11 cellular contexts compared by ENCODE assay signal in the genomic region with DNA sequence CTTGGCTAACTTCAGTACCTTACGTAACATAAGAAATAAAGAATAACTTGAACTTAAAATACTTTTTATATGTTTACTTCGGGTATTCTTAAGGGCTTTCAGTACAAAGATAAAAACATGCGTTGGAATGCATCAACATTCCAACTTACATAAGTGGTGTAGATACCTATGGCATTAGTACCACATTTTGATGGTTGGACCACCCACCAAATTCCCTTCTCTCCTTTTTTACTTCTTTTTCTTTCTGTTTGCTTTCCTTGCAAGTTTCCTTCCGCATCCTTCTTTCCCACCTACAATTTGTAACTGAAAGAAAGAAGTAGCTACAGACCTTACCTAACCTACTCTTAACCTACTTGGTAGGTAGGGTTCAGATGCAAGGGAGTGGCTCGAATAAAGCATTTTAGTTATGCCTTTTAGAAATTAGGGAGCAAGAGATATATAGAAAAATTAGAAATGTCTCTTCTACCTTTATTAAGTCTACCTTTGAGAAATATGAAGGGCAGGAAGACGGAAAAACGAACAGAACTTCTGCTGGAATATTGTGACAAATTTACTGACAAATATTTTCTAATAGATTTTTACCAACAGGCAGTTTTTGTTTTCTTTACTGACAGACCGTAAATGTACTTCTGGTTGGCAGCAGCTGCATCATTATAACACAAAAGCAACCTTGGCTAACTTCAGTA. TPM values are rescaled to one million over a fixed set of nuclear protein-coding genes. Genes with fewer than 3 reads are reported as not detected.
A peak's percentile ranks its signal among the peaks of the same experiment; 100 is the strongest.
DNase-seq lines count a peak whose midpoint lies in the region; ATAC-seq and TF ChIP-seq lines count a peak whose summit lies in the region.
"Had no signal": no experiment of that assay in that cellular context is flagged by ENCODE, and none has a peak within 500 bp of the region (broad histone marks: within the 10 kb centered on the region; RNA-seq: fewer than 3 reads in every experiment).

No MANE protein-coding gene starts in this region.

- POLR2A ChIA-PET in SK-N-SH (lab: Yijun Ruan, JAX): no interaction called here

- H3K27ac ChIP-seq in SK-N-SH (ENCODE audit: low read depth in 2 of 2, low read length in 1 of 2) (peak overlapping the region; percentile 97 to 98; a peak in 3 of 4 replicates), right lobe of liver (peak overlapping the region; percentile 91 to 95 (median 94)), thoracic aorta (peak overlapping the region; percentile 92 to 99)

- H3K36me3 Mint-ChIP-seq in brain: no peaks in the 10 kb centered on the region

- 73% methylated on average over 8 of the region's 8 CpGs for WGBS in SK-N-SH (ENCODE audit: low lambda C conversion rate)
- WGBS in right lobe of liver (ENCODE audit: insufficient coverage, low coverage, low lambda C conversion rate, missing lambda C conversion rate): 51% methylated on average over 8 of the region's 8 CpGs

- peaks cover 45% of the 10 kb centered on the region for H3K79me2 ChIP-seq in SK-N-SH (ENCODE audit: insufficient read depth)

- peak overlapping the region; percentile 93; the same call in 1 of the 2 replicates for H3K9ac ChIP-seq in SK-N-SH

- H3F3A ChIP-seq in SK-N-SH (replicated peaks; ENCODE audit: insufficient read depth): peaks cover 10% of the 10 kb centered on the region

- intact Hi-C loops in right lobe of liver (cut with DNase I): loop anchor here in 1 of 2 donors (10.0 kb wide), 1 partner anchor 170 kb away; no protein-coding TSS in a partner anchor

- H4K20me1 ChIP-seq in SK-N-SH (ENCODE audit: insufficient read depth): peaks cover 20% of the 10 kb centered on the region

- TF ChIP-seq RAD21 in SK-N-SH (IDR thresholded peaks at IDR 0.05; ENCODE audit: low read length): no peak

- peak overlapping the region; percentile 90 to 99 (median 94) for H3K4me3 Mint-ChIP-seq in brain

- TF ChIP-seq EP300 in SK-N-SH (IDR thresholded peaks at IDR 0.05; ENCODE audit: borderline replicate concordance in 1 of 2, low read depth in 1 of 2, low read length in 1 of 2): no peak

- H3K36me3 ChIP-seq in SK-N-SH (replicated peaks in 1 of 2; ENCODE audit: control insufficient read depth in 1 of 2, insufficient read depth in 2 of 2, low read length in 1 of 2): no peaks in the 10 kb centered on the region
- H3K36me3 ChIP-seq in right lobe of liver: no peaks in the 10 kb centered on the region
- no peaks in the 10 kb centered on the region for H3K36me3 ChIP-seq in thoracic aorta

- peaks cover 13% of the 10 kb centered on the region for H3K27me3 Mint-ChIP-seq in brain

- peak overlapping the region in 4 of 5 experiments; percentile 27 to 99 (median 65) for H3K27ac Mint-ChIP-seq in brain

- H3K9me3 ChIP-seq in SK-N-SH (no peaks in the 10 kb centered on the region), right lobe of liver (no peaks in the 10 kb centered on the region), thoracic aorta (no peaks in the 10 kb centered on the region)

- DNase-seq in SK-N-SH (no peak), right lobe of liver (no peak), thoracic aorta (ENCODE audit: low spot score) (no peak), NCI-H69 (lab: John Stamatoyannopoulos, UW) (no peak), NCI-H2107 treated with DMSO at 0.1 percent for 48 hours (lab: John Stamatoyannopoulos, UW; ENCODE audit: unreplicated experiment) (no peak)
- DNase-seq: activated CD8-positive, alpha-beta memory T cell treated with anti-CD3 and anti-CD28 coated beads for 24 hours; NK-92 treated with Interleukin-12 subunit alpha and Interleukin-12 subunit beta, amount 100 ng/mL, for 24 hours; stimulated activated CD4-positive, alpha-beta T cell treated with anti-CD3 and anti-CD28 coated beads, Interleukin-2, amount 100 ng/mL, for 48 hours had no signal

- ATAC-seq in SK-N-SH treated with all-trans-retinoic acid at 6 μM for 48 hours (no peak), right lobe of liver (no peak), thoracic aorta (ENCODE audit: insufficient number of reproducible peaks, low FRiP score, low read depth) (no peak), HG02798 (IDR thresholded peaks at IDR 0.05; ENCODE audit: poor library complexity, unreplicated experiment) (no peak)

- H3K4me3 ChIP-seq in SK-N-SH (ENCODE audit: low read depth in 2 of 2, low read length in 1 of 2) (peak overlapping the region; percentile 85 to 96), right lobe of liver (no peak overlapping the region), thoracic aorta (peak overlapping the region; percentile 81)

- CTCF ChIA-PET in SK-N-SH (lab: Yijun Ruan, JAX): interaction anchor here (0.9 to 14.1 kb wide), 5 partner anchors 9 to 178 kb away, joined by 3 to 169 read pairs (median 3); a partner anchor contains a TSS

- H3K27me3 ChIP-seq in SK-N-SH (ENCODE audit: insufficient read depth) (no peaks in the 10 kb centered on the region), right lobe of liver (no peaks in the 10 kb centered on the region), thoracic aorta (replicated peaks; ENCODE audit: insufficient read depth) (no peaks in the 10 kb centered on the region)

- H3K4me1 Mint-ChIP-seq in brain: peaks cover 51% of the 10 kb centered on the region

- H3K4me1 ChIP-seq in SK-N-SH (ENCODE audit: control insufficient read depth in 1 of 2, insufficient read depth in 2 of 2, low read depth in 1 of 2, low read length in 1 of 2) (peaks cover 0 to 4% of the 10 kb centered on the region in 2 experiments; a peak in 1 of 4 replicates), right lobe of liver (peaks cover 0 to 24% (median 4%) of the 10 kb centered on the region in 4 donors), thoracic aorta (ENCODE audit: control insufficient read depth in 1 of 2, low read depth in 2 of 2) (peaks cover 10 to 31% of the 10 kb centered on the region in 2 donors)

- H2AFZ ChIP-seq in SK-N-SH (ENCODE audit: low read depth): no peak overlapping the region

- no peak for TF ChIP-seq POLR2A in right lobe of liver (IDR thresholded peaks at IDR 0.05)

- H3K9me3 Mint-ChIP-seq in brain: peaks cover 0 to 4% (median 0%) of the 10 kb centered on the region in 5 experiments

- TF ChIP-seq CTCF in SK-N-SH (IDR thresholded peaks at IDR 0.05) (no peak), brain (conservative IDR thresholded peaks at IDR 0.05) (no peak), right lobe of liver (IDR thresholded peaks at IDR 0.05) (no peak), thoracic aorta (IDR thresholded peaks at IDR 0.05) (no peak)

- peak overlapping the region; percentile 93 for H3K4me2 ChIP-seq in SK-N-SH

- H3K9me2 ChIP-seq in SK-N-SH: no peaks in the 10 kb centered on the region

TF ChIP-seq in SK-N-SH, 30 proteins besides CTCF, POLR2A, EP300 and RAD21:
- TF ChIP-seq FOXM1 (IDR thresholded peaks at IDR 0.05; ENCODE audit: low read depth) (no peak), TEAD4 (IDR thresholded peaks at IDR 0.05; ENCODE audit: borderline replicate concordance, insufficient read depth) (no peak), SIN3A (IDR thresholded peaks at IDR 0.05; ENCODE audit: borderline replicate concordance, low read depth, low read length) (no peak), MXI1 (IDR thresholded peaks at IDR 0.05; ENCODE audit: low read depth, low read length) (no peak), RXRA (IDR thresholded peaks at IDR 0.05; ENCODE audit: borderline replicate concordance, low read depth) (no peak), MEF2A (IDR thresholded peaks at IDR 0.05; ENCODE audit: borderline replicate concordance, low read depth) (no peak), SMC3 (IDR thresholded peaks at IDR 0.05; ENCODE audit: low read depth, low read length) (no peak), YY1 (IDR thresholded peaks at IDR 0.05; ENCODE audit: low read depth) (no peak), FOXJ3 (CRISPR knock-in tag; IDR thresholded peaks at IDR 0.05) (no peak), GATA2 (CRISPR knock-in tag; IDR thresholded peaks at IDR 0.05) (no peak)

TF ChIP-seq in SK-N-SH treated with all-trans-retinoic acid at 6 μM for 48 hours, 23 proteins besides CTCF, POLR2A, EP300 and RAD21 (continues in another document):
- TF ChIP-seq ZNF565 (CRISPR knock-in tag; conservative IDR thresholded peaks at IDR 0.05; ENCODE audit: low read depth): no peak
- no peak for TF ChIP-seq SNAI2 (CRISPR knock-in tag; IDR thresholded peaks at IDR 0.05)
- no peak for TF ChIP-seq ZFP30 (CRISPR knock-in tag; IDR thresholded peaks at IDR 0.05)
- TF ChIP-seq GLIS3 (CRISPR knock-in tag; IDR thresholded peaks at IDR 0.05): no peak
- no peak for TF ChIP-seq ESRRG (CRISPR knock-in tag; IDR thresholded peaks at IDR 0.05)
- TF ChIP-seq, protein P1, sequence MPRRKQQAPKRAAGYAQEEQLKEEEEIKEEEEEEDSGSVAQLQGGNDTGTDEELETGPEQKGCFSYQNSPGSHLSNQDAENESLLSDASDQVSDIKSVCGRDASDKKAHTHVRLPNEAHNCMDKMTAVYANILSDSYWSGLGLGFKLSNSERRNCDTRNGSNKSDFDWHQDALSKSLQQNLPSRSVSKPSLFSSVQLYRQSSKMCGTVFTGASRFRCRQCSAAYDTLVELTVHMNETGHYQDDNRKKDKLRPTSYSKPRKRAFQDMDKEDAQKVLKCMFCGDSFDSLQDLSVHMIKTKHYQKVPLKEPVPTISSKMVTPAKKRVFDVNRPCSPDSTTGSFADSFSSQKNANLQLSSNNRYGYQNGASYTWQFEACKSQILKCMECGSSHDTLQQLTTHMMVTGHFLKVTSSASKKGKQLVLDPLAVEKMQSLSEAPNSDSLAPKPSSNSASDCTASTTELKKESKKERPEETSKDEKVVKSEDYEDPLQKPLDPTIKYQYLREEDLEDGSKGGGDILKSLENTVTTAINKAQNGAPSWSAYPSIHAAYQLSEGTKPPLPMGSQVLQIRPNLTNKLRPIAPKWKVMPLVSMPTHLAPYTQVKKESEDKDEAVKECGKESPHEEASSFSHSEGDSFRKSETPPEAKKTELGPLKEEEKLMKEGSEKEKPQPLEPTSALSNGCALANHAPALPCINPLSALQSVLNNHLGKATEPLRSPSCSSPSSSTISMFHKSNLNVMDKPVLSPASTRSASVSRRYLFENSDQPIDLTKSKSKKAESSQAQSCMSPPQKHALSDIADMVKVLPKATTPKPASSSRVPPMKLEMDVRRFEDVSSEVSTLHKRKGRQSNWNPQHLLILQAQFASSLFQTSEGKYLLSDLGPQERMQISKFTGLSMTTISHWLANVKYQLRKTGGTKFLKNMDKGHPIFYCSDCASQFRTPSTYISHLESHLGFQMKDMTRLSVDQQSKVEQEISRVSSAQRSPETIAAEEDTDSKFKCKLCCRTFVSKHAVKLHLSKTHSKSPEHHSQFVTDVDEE (CRISPR knock-in tag; IDR thresholded peaks at IDR 0.05): no peak
- no peak for TF ChIP-seq CSDC2 (CRISPR knock-in tag; IDR thresholded peaks at IDR 0.05)
- TF ChIP-seq ZFP3 (CRISPR knock-in tag; IDR thresholded peaks at IDR 0.05): no peak
- TF ChIP-seq ARNTL (CRISPR knock-in tag; IDR thresholded peaks at IDR 0.05; ENCODE audit: borderline replicate concordance, low read depth): no peak
- TF ChIP-seq ZC3H10 (CRISPR knock-in tag; IDR thresholded peaks at IDR 0.05): no peak
- TF ChIP-seq ISL1 (CRISPR knock-in tag; IDR thresholded peaks at IDR 0.05): no peak
- TF ChIP-seq OSR1 (CRISPR knock-in tag; IDR thresholded peaks at IDR 0.05): no peak

RNA-seq across cellular contexts. Expression of a gene that starts 2.1 kb away (rescaled TPM):
- polyA plus RNA-seq in SK-N-SH (2012; rRNA removed) (7.2 and 11.1 TPM in 2 replicates), brain (ENCODE audit: insufficient read depth, low read depth, low replicate concordance) (8.9 TPM)
- polyA plus RNA-seq in SK-N-SH (2012; cell fraction: cytosol; rRNA removed): 14.8 and 18.0 TPM in 2 replicates
- polyA plus RNA-seq in SK-N-SH (2012; cell fraction: nucleus; rRNA removed): 3.8 and 12.3 TPM in 2 replicates
- total RNA-seq in right lobe of liver (10 to 100 TPM; 32.0 to 60.5 (median 50.1) TPM), thoracic aorta (10 to 100 TPM; 77.7 to 93.3 TPM)

Comparison
In these comparisons a context has a peak if more than half of its experiments do, and no peak if none do; other contexts are left out.
1. H3K4me3 ChIP-seq: peak in SK-N-SH (2 of 2) and thoracic aorta (single experiment); none in right lobe of liver (0 of 3).
2. Peak in every context shown above with its lines, with median percentiles within 50 percentile points of each other: H3K27ac ChIP-seq.